In genomic region chr17:48459070-48459469, GRCh38 we compare ENCODE assay signal across 15 cellular contexts. TPM values are rescaled to one million over a fixed set of nuclear protein-coding genes. Genes with fewer than 3 reads are reported as not detected.
"Had no signal": no experiment of that assay in that cellular context is flagged by ENCODE, and none has a peak within 500 bp of the region (broad histone marks: within the 10 kb centered on the region; RNA-seq: fewer than 3 reads in every experiment).

No MANE protein-coding gene starts in this region.

- H3K27me3 Mint-ChIP-seq: effector memory CD8-positive, alpha-beta T cell had no signal

- H3K9ac ChIP-seq: SK-N-SH had no signal

- H3K4me3 Mint-ChIP-seq: activated B cell treated with CpG ODN at 0.5 μM for 24 hours; activated naive CD4-positive, alpha-beta T cell treated with anti-CD3 and anti-CD28 coated beads, Interleukin-2, amount 10 ng/mL, durations not matched to agents 7 days and 5 days; effector memory CD8-positive, alpha-beta T cell; neural crest cell had no signal

- H3K27ac ChIP-seq: epithelial cell of prostate, ovary, thyroid gland had no signal

- H3K27me3 ChIP-seq: ovary, thyroid gland had no signal

- ATAC-seq: effector memory CD8-positive, alpha-beta T cell had no signal

- H3K4me3 ChIP-seq: ovary, thyroid gland had no signal

- H3K27ac Mint-ChIP-seq: activated B cell treated with CpG ODN at 0.5 μM for 24 hours; activated naive CD4-positive, alpha-beta T cell treated with anti-CD3 and anti-CD28 coated beads, Interleukin-2, amount 10 ng/mL, durations not matched to agents 7 days and 5 days; effector memory CD8-positive, alpha-beta T cell had no signal

- H3K9me3 ChIP-seq: SK-N-SH, thyroid gland had no signal

- H3K36me3 ChIP-seq: ovary, thyroid gland had no signal

- FAIRE-seq: TTC549, urothelium cell line had no signal

- DNase-seq: activated B cell treated with CpG ODN at 0.5 μM for 24 hours; activated naive CD4-positive, alpha-beta T cell treated with anti-CD3 and anti-CD28 coated beads, Interleukin-2, amount 10 ng/mL, durations not matched to agents 7 days and 5 days; activated T-cell treated with anti-CD3 and anti-CD28 coated beads, Interleukin-2, amount 50 U/mL, for 48 hours; caudate nucleus; effector memory CD8-positive, alpha-beta T cell; hypothalamus; ovary; SK-N-SH; stimulated activated CD4-positive, alpha-beta T cell treated with anti-CD3 and anti-CD28 coated beads, Interleukin-12 subunit alpha, Interleukin-12 subunit beta, amount 100 ng/mL, for 4 hours; stimulated activated CD4-positive, alpha-beta T cell treated with anti-CD3 and anti-CD28 coated beads, Interleukin-2, amount 100 ng/mL, for 48 hours; thyroid gland had no signal

- H3K9me3 Mint-ChIP-seq: activated B cell treated with CpG ODN at 0.5 μM for 24 hours; effector memory CD8-positive, alpha-beta T cell; neural crest cell had no signal

RNA-seq across cellular contexts. Expression of gene SKAP1, which starts 29.1 kb away (rescaled TPM):
- polyA plus RNA-seq: SK-N-SH had no signal
